In genomic region chr13:44904982-44905381, GRCh38 we compare ENCODE assay signal across 1 cellular context.
A peak's percentile ranks its signal among the peaks of the same experiment; 100 is the strongest.
TF ChIP-seq lines count a peak whose summit lies in the region.

No MANE protein-coding gene starts in this region.

TF ChIP-seq in SK-N-SH, 30 proteins besides CTCF, POLR2A, EP300 and RAD21 (continued from another document):
- TF ChIP-seq NRF1 (IDR thresholded peaks at IDR 0.05; ENCODE audit: low read depth, low read length) (no peak), TEAD4 (IDR thresholded peaks at IDR 0.05; ENCODE audit: borderline replicate concordance, insufficient read depth) (0 out of 2 replicates have a peak, but pooled peaks have one; percentile 48), TCF12 (IDR thresholded peaks at IDR 0.05) (peak; percentile 60)
